Comparison of ENCODE assay signal across 9 cellular contexts in the genomic region with DNA sequence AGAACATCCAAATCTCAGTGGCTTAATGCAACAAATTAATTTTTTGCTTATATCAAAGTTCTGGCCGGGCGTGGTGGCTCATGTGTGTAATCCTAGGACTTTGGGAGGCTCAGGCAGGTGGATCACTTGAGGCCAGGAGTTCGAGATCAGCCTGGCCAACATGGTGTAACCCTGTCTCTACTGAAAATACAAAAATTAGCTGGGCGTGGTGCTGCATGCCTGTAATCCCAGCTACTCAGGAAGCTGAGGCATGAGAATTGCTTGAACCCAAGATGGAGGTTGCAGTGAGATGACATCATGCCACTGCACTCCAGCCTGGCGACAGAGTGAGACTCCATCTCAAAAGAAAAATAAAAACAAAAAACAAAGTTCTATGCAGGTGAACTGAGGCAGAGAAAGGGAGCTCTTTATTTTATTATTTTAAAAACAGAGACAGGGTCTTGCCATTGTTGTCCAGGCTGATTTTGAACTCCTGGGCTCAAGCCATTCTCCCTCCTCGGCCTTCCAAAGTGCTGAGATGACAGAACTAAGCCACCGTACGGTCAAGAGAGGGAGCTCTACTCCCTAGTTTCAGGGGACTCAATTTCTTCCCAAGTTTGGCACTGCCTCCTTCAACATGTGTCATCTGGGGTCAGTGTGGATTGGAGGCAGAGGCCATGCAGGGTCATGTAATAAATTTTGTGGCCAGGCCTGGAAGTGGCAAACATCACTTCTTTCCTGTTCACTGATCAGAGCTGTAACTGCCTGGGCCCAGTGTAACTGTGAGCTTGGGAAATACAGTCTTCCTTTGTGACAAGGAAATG. TPM values are rescaled to one million over a fixed set of nuclear protein-coding genes. Genes with fewer than 3 reads are reported as not detected.
A peak's percentile ranks its signal among the peaks of the same experiment; 100 is the strongest.
DNase-seq lines count a peak whose midpoint lies in the region; ATAC-seq, FAIRE-seq and TF ChIP-seq lines count a peak whose summit lies in the region.
"Had no signal": no experiment of that assay in that cellular context is flagged by ENCODE, and none has a peak within 500 bp of the region (broad histone marks: within the 10 kb centered on the region; RNA-seq: fewer than 3 reads in every experiment).

No MANE protein-coding gene starts in this region.

- peaks cover 45% of the 10 kb centered on the region for H3K4me1 Mint-ChIP-seq in brain

- peak in 1 of 2 donors; percentile 59 for TF ChIP-seq CTCF in right atrium auricular region (IDR thresholded peaks at IDR 0.05)
- TF ChIP-seq CTCF in NB4 (IDR thresholded peaks at IDR 0.05; ENCODE audit: low read depth, low read length), result peak; percentile 71
- TF ChIP-seq CTCF in brain (conservative IDR thresholded peaks at IDR 0.05), result peak in 1 of 2 experiments; percentile 58
- TF ChIP-seq CTCF in upper lobe of left lung (IDR thresholded peaks at IDR 0.05), result peak in 1 of 6 experiments; percentile 25

- intact Hi-C loops in Right ventricle myocardium superior (cut with DNase I), result loop anchor here (10.0 kb wide), 1 partner anchor 340 kb away; a partner anchor contains a TSS

- H3K36me3 ChIP-seq in right atrium auricular region, result peaks cover 5% of the 10 kb centered on the region
- H3K36me3 ChIP-seq in upper lobe of left lung, result peaks cover 0 to 18% (median 6%) of the 10 kb centered on the region in 4 donors

- peaks cover 12% of the 10 kb centered on the region for H3K27me3 Mint-ChIP-seq in brain

- H3K9me3 ChIP-seq in right atrium auricular region, result no peaks in the 10 kb centered on the region
- no peaks in the 10 kb centered on the region for H3K9me3 ChIP-seq in upper lobe of left lung

- H3K4me1 ChIP-seq in right atrium auricular region (peaks cover 0 to 25% of the 10 kb centered on the region in 2 donors), upper lobe of left lung (peaks cover 20 to 37% (median 24%) of the 10 kb centered on the region in 4 donors)

- ATAC-seq in Right ventricle myocardium superior (ENCODE audit: poor library complexity) (peak; percentile 66), upper lobe of left lung (ENCODE audit: low FRiP score in 2 of 2) (peak; percentile 7 to 45)

- peak overlapping the region; percentile 83 to 88 (median 87) for H3K4me3 Mint-ChIP-seq in brain

- DNase-seq in Right ventricle myocardium superior, result no peak
- DNase-seq in right atrium auricular region (ENCODE audit: low spot score), result no peak
- peak; percentile 81 for DNase-seq in NB4 (ENCODE audit: low read depth)
- DNase-seq in left kidney (ENCODE audit: low read depth, low spot score), result peak; percentile 78
- peak in 1 of 2 donors; percentile 33 for DNase-seq in upper lobe of left lung
- no peak for DNase-seq in NCI-H128 (lab: John Stamatoyannopoulos, UW; ENCODE audit: unreplicated experiment)
- DNase-seq in GM19239 (ENCODE audit: insufficient read length, low spot score), result no peak

- no peak overlapping the region for H3K4me3 ChIP-seq in right atrium auricular region
- H3K4me3 ChIP-seq in NB4 (ENCODE audit: low read depth, low read length), result no peak overlapping the region
- H3K4me3 ChIP-seq in upper lobe of left lung, result no peak overlapping the region

- no peaks in the 10 kb centered on the region for H3K9me3 Mint-ChIP-seq in brain

- H3K27ac Mint-ChIP-seq in brain, result peak overlapping the region; percentile 11 to 79 (median 64)

- H3K36me3 Mint-ChIP-seq in brain, result peaks cover 33% of the 10 kb centered on the region

- TF ChIP-seq EP300 in upper lobe of left lung (IDR thresholded peaks at IDR 0.05), result no peak

- WGBS in upper lobe of left lung, 2 donors, result 68 to 72% methylated on average over 8 of the region's 8 CpGs

- H3K27ac ChIP-seq in right atrium auricular region (no peak overlapping the region), upper lobe of left lung (no peak overlapping the region)
- H3K27ac ChIP-seq: HL-60 had no signal

- TF ChIP-seq POLR2A in NB4 (IDR thresholded peaks at IDR 0.05; ENCODE audit: extremely low read depth, insufficient read length) (no peak), upper lobe of left lung (IDR thresholded peaks at IDR 0.05) (no peak)

- H3K27me3 ChIP-seq in right atrium auricular region (no peaks in the 10 kb centered on the region), upper lobe of left lung (no peaks in the 10 kb centered on the region)

- FAIRE-seq in GM19239 (lab: Jason Lieb, UNC), result no peak

RNA-seq across cellular contexts. Expression of a gene that starts 2.4 kb away (rescaled TPM):
- total RNA-seq in Right ventricle myocardium superior (9.2 TPM), right atrium auricular region (10 to 100 TPM; 16.6 to 21.8 TPM), upper lobe of left lung (10 to 100 TPM; 19.4 to 39.8 (median 30.0) TPM)
- polyA plus RNA-seq in brain (ENCODE audit: insufficient read depth, low read depth, low replicate concordance), result 45.7 TPM

RNA-seq across cellular contexts. Expression of a gene that starts 21.4 kb away (rescaled TPM):
- total RNA-seq in Right ventricle myocardium superior (808 TPM), right atrium auricular region (100 to 1,000 TPM; 397 to 767 TPM), upper lobe of left lung (100 to 1,000 TPM in 5 of 6 donors, 10 to 100 TPM in 1; 51.3 to 204 (median 156) TPM)
- 340 TPM for polyA plus RNA-seq in brain (ENCODE audit: insufficient read depth, low read depth, low replicate concordance)

RNA-seq across cellular contexts. Expression of a gene that starts 34.5 kb away (rescaled TPM):
- total RNA-seq in Right ventricle myocardium superior (11.6 TPM), right atrium auricular region (10 to 100 TPM in 1 of 2 donors, 1 to 10 TPM in 1; 9.2 to 10.5 TPM), upper lobe of left lung (10 to 100 TPM in 4 of 6 donors, 1 to 10 TPM in 2; 4.1 to 27.8 (median 12.1) TPM)
- 49.3 TPM for polyA plus RNA-seq in brain (ENCODE audit: insufficient read depth, low read depth, low replicate concordance)

Comparison
In these comparisons a context has a peak if more than half of its experiments do, and no peak if none do; other contexts are left out.
1. DNase-seq: peak in NB4 (single experiment) and left kidney (single experiment); none in Right ventricle myocardium superior (single experiment), right atrium auricular region (single experiment), NCI-H128 (single experiment) and GM19239 (single experiment).